8 cellular contexts compared by ENCODE assay signal in genomic region chr17:57999496-58000017, GRCh38. TPM values are rescaled to one million over a fixed set of nuclear protein-coding genes. Genes with fewer than 3 reads are reported as not detected.
DNase-seq lines count a peak whose midpoint lies in the region; ATAC-seq and TF ChIP-seq lines count a peak whose summit lies in the region.

No MANE protein-coding gene starts in this region.

- TF ChIP-seq EP300 in tibial nerve (IDR thresholded peaks at IDR 0.05), result peak in 1 of 2 donors; percentile 25

- H3K36me3 Mint-ChIP-seq in activated CD8-positive, alpha-beta memory T cell treated with anti-CD3 and anti-CD28 coated beads, Interleukin-2, amount 10 ng/mL, durations not matched to agents 7 days and 5 days, result peaks cover 59% of the 10 kb centered on the region

- CTCF ChIA-PET in activated CD8-positive, alpha-beta memory T cell treated with anti-CD3 and anti-CD28 coated beads, Interleukin-2, amount 10 ng/mL, durations not matched to agents 7 days and 5 days (lab: Charles Lee), result interaction anchor here (0.8 to 11.7 kb wide), 22 partner anchors 8 to 166 kb away, joined by 3 to 121 read pairs (median 6); partner anchors contain the start of genes DYNLL2, MRPS23, SRSF1 and VEZF1

- H3K9ac ChIP-seq in OCI-LY1 (ENCODE audit: low read length), result no peak overlapping the region

- intact Hi-C loops in breast epithelium (cut with DNase I; ENCODE audit: low total_unique reads), result loop anchor here (10.0 kb wide), 2 partner anchors 115 to 935 kb away; no protein-coding TSS in a partner anchor

- H3K27me3 Mint-ChIP-seq in activated CD8-positive, alpha-beta memory T cell treated with anti-CD3 and anti-CD28 coated beads, Interleukin-2, amount 10 ng/mL, durations not matched to agents 7 days and 5 days, result no peaks in the 10 kb centered on the region

- H3K79me2 ChIP-seq in OCI-LY1 (ENCODE audit: insufficient read depth, low read length), result peaks cover 11% of the 10 kb centered on the region

- no peaks in the 10 kb centered on the region for H3K9me2 ChIP-seq in OCI-LY1 (ENCODE audit: low read depth, low read length)

- 60 to 68% methylated on average over 1 of the region's 1 CpG for WGBS in tibial nerve, 2 donors

- H3K4me3 Mint-ChIP-seq in activated CD8-positive, alpha-beta memory T cell treated with anti-CD3 and anti-CD28 coated beads, Interleukin-2, amount 10 ng/mL, durations not matched to agents 7 days and 5 days, result no peak overlapping the region

- no peak overlapping the region for H3K4me3 ChIP-seq in Jurkat, Clone E6-1 (ENCODE audit: low read length)
- H3K4me3 ChIP-seq in OCI-LY1 (ENCODE audit: low read depth, low read length, poor library complexity, severe bottlenecking) (no peak overlapping the region), breast epithelium (no peak overlapping the region), tibial nerve (no peak overlapping the region)

- no peak overlapping the region for H2AFZ ChIP-seq in OCI-LY1 (ENCODE audit: low read length)

- H3K9me3 Mint-ChIP-seq in activated CD8-positive, alpha-beta memory T cell treated with anti-CD3 and anti-CD28 coated beads, Interleukin-2, amount 10 ng/mL, durations not matched to agents 7 days and 5 days (ENCODE audit: low read depth), result no peaks in the 10 kb centered on the region

- no peak for DNase-seq in activated CD8-positive, alpha-beta memory T cell treated with anti-CD3 and anti-CD28 coated beads, Interleukin-2, amount 10 ng/mL, durations not matched to agents 7 days and 5 days
- no peak for DNase-seq in activated CD8-positive, alpha-beta memory T cell treated with anti-CD3 and anti-CD28 coated beads, Interleukin-2, amount 50 U/mL, for 4 hours
- peak; percentile 82 for DNase-seq in Jurkat, Clone E6-1 (ENCODE audit: low read depth, low spot score)
- DNase-seq in breast epithelium (ENCODE audit: low spot score in 2 of 2) (no peak), kidney tubule cell (ENCODE audit: low spot score) (peak; percentile 81), tibial nerve (ENCODE audit: low spot score in 2 of 2) (peak in 1 of 2 donors; percentile 27)

- no peaks in the 10 kb centered on the region for H4K20me1 ChIP-seq in OCI-LY1 (ENCODE audit: insufficient read depth, low read length)

- peaks cover 32% of the 10 kb centered on the region for H3K4me1 ChIP-seq in OCI-LY1 (ENCODE audit: insufficient read depth, low read length, severe bottlenecking)
- H3K4me1 ChIP-seq in breast epithelium, result peaks cover 0 to 4% of the 10 kb centered on the region in 2 donors
- peaks cover 0 to 43% (median 10%) of the 10 kb centered on the region in 4 donors for H3K4me1 ChIP-seq in tibial nerve

- TF ChIP-seq POLR2A in breast epithelium (IDR thresholded peaks at IDR 0.05) (no peak), tibial nerve (IDR thresholded peaks at IDR 0.05) (no peak)

- no peaks in the 10 kb centered on the region for H3K27me3 ChIP-seq in OCI-LY1 (ENCODE audit: insufficient read depth, low read length)
- H3K27me3 ChIP-seq in breast epithelium, result no peaks in the 10 kb centered on the region
- no peaks in the 10 kb centered on the region for H3K27me3 ChIP-seq in tibial nerve

- peaks cover 74% of the 10 kb centered on the region for H3K4me1 Mint-ChIP-seq in activated CD8-positive, alpha-beta memory T cell treated with anti-CD3 and anti-CD28 coated beads, Interleukin-2, amount 10 ng/mL, durations not matched to agents 7 days and 5 days

- H3K36me3 ChIP-seq in OCI-LY1 (ENCODE audit: insufficient read depth, low read length), result peaks cover 78% of the 10 kb centered on the region
- no peaks in the 10 kb centered on the region for H3K36me3 ChIP-seq in breast epithelium
- H3K36me3 ChIP-seq in tibial nerve, result peaks cover 0 to 55% (median 15%) of the 10 kb centered on the region in 3 donors

- peaks cover 33% of the 10 kb centered on the region; the same call in 1 of the 2 replicates for H3F3A ChIP-seq in OCI-LY1 (ENCODE audit: insufficient read depth, low read length)

- no peak overlapping the region for H3K4me2 ChIP-seq in OCI-LY1 (ENCODE audit: low read length)

- no peak overlapping the region for H3K27ac Mint-ChIP-seq in activated CD8-positive, alpha-beta memory T cell treated with anti-CD3 and anti-CD28 coated beads, Interleukin-2, amount 10 ng/mL, durations not matched to agents 7 days and 5 days

- TF ChIP-seq CTCF in OCI-LY1 (IDR thresholded peaks at IDR 0.05; ENCODE audit: low read length) (peak; percentile 90), breast epithelium (IDR thresholded peaks at IDR 0.05) (peak; percentile 59 to 83 (median 77)), tibial nerve (IDR thresholded peaks at IDR 0.05) (peak; percentile 60 to 84 (median 72))

- H3K27ac ChIP-seq in OCI-LY1 (ENCODE audit: low read depth, low read length, poor library complexity, severe bottlenecking), result no peak overlapping the region
- no peak overlapping the region for H3K27ac ChIP-seq in breast epithelium
- H3K27ac ChIP-seq in tibial nerve, result no peak overlapping the region

- ATAC-seq in activated CD8-positive, alpha-beta memory T cell treated with anti-CD3 and anti-CD28 coated beads, Interleukin-2, amount 10 ng/mL, durations not matched to agents 7 days and 5 days, result peak; percentile 78
- no peak for ATAC-seq in GM18861 (IDR thresholded peaks at IDR 0.05; ENCODE audit: unreplicated experiment)

- H3K9me3 ChIP-seq in OCI-LY1 (ENCODE audit: low read length), result no peaks in the 10 kb centered on the region
- no peaks in the 10 kb centered on the region for H3K9me3 ChIP-seq in breast epithelium
- H3K9me3 ChIP-seq in tibial nerve, result no peaks in the 10 kb centered on the region

RNA-seq across cellular contexts. Expression of gene SRSF1, which starts 7.5 kb away (rescaled TPM):
- total RNA-seq in activated CD8-positive, alpha-beta memory T cell treated with anti-CD3 and anti-CD28 coated beads, Interleukin-2, amount 10 ng/mL, durations not matched to agents 7 days and 5 days, result 100 to 1,000 TPM; 365 to 418 TPM
- polyA plus RNA-seq in Jurkat, Clone E6-1 (2012; ENCODE audit: insufficient read depth, insufficient read length), result 479 TPM
- total RNA-seq in breast epithelium (100 to 1,000 TPM; 176 to 202 (median 185) TPM), tibial nerve (100 to 1,000 TPM in 3 of 4 donors, 10 to 100 TPM in 1; 92.4 to 173 (median 143) TPM)

RNA-seq across cellular contexts. Expression of gene VEZF1, which starts 11.5 kb away (rescaled TPM):
- total RNA-seq in activated CD8-positive, alpha-beta memory T cell treated with anti-CD3 and anti-CD28 coated beads, Interleukin-2, amount 10 ng/mL, durations not matched to agents 7 days and 5 days, result 10 to 100 TPM; 33.2 to 37.6 TPM
- 34.4 TPM for polyA plus RNA-seq in Jurkat, Clone E6-1 (2012; ENCODE audit: insufficient read depth, insufficient read length)
- 10 to 100 TPM; 55.5 to 76.5 (median 66.9) TPM for total RNA-seq in breast epithelium
- total RNA-seq in tibial nerve, result 10 to 100 TPM; 42.3 to 66.0 (median 48.3) TPM

RNA-seq across cellular contexts. Expression of gene CUEDC1, which starts 44.3 kb away (rescaled TPM):
- total RNA-seq in activated CD8-positive, alpha-beta memory T cell treated with anti-CD3 and anti-CD28 coated beads, Interleukin-2, amount 10 ng/mL, durations not matched to agents 7 days and 5 days, result not detected
- polyA plus RNA-seq in Jurkat, Clone E6-1 (2012; ENCODE audit: insufficient read depth, insufficient read length), result 3.6 TPM
- total RNA-seq in breast epithelium, result 10 to 100 TPM; 13.0 to 18.0 (median 14.5) TPM
- 10 to 100 TPM; 32.1 to 55.5 (median 38.8) TPM for total RNA-seq in tibial nerve

Comparison
In these comparisons a context has a peak if more than half of its experiments do, and no peak if none do; other contexts are left out.
1. DNase-seq: peak in Jurkat, Clone E6-1 (single experiment) and kidney tubule cell (single experiment); none in activated CD8-positive, alpha-beta memory T cell treated with anti-CD3 and anti-CD28 coated beads, Interleukin-2, amount 10 ng/mL, durations not matched to agents 7 days and 5 days (single experiment), activated CD8-positive, alpha-beta memory T cell treated with anti-CD3 and anti-CD28 coated beads, Interleukin-2, amount 50 U/mL, for 4 hours (single experiment) and breast epithelium (0 of 2).
2. RNA of gene CUEDC1, which starts 44.3 kb away (total RNA-seq): 32.1 to 55.5 TPM in tibial nerve and 13.0 to 18.0 TPM in breast epithelium; not detected in activated CD8-positive, alpha-beta memory T cell treated with anti-CD3 and anti-CD28 coated beads, Interleukin-2, amount 10 ng/mL, durations not matched to agents 7 days and 5 days; every median in the first group is over 10 times any median in the second.
3. Peak in every context shown above with its lines, with median percentiles within 50 percentile points of each other: CTCF ChIP-seq.